ENCODE assay signal across 17 cellular contexts in genomic region chr16:82936941-82937551, GRCh38.
A peak's percentile ranks its signal among the peaks of the same experiment; 100 is the strongest.
DNase-seq lines count a peak whose midpoint lies in the region; ATAC-seq and TF ChIP-seq lines count a peak whose summit lies in the region.
"Had no signal": no experiment of that assay in that cellular context is flagged by ENCODE, and none has a peak within 500 bp of the region (broad histone marks: within the 10 kb centered on the region; RNA-seq: fewer than 3 reads in every experiment).

No MANE protein-coding gene starts in this region.

- H3K4me3 ChIP-seq in AG04450 (ENCODE audit: low read depth, low read length) (no peak overlapping the region), left lung (no peak overlapping the region)
- H3K4me3 ChIP-seq: cardiac muscle cell, neural progenitor cell, upper lobe of left lung had no signal

- peak overlapping the region; percentile 6 for H3K27ac Mint-ChIP-seq in chondrocyte (ENCODE audit: unreplicated experiment)
- H3K27ac Mint-ChIP-seq: activated T-helper 1 cell treated with anti-CD3 and anti-CD28 coated beads, Interleukin-12 subunit alpha, Interleukin-12 subunit beta, Interleukin-2, Interleukin-4 antibody, amounts not matched to agents 30 ng/mL and 10 ng/mL and 1 ng/mL, durations not matched to agents 14 hours and 24 hours and 36 hours; H9; neural progenitor cell had no signal

- H3K27ac ChIP-seq in AG04450 (ENCODE audit: low read depth, low read length) (peak overlapping the region; percentile 39), left lung (no peak overlapping the region)
- H3K27ac ChIP-seq: cardiac muscle cell, neural progenitor cell, upper lobe of left lung had no signal

- no peaks in the 10 kb centered on the region for H3K4me1 ChIP-seq in left lung
- H3K4me1 ChIP-seq: neural progenitor cell had no signal

- H3K4me3 Mint-ChIP-seq in chondrocyte (ENCODE audit: unreplicated experiment), result no peak overlapping the region
- H3K4me3 Mint-ChIP-seq: activated T-helper 1 cell treated with anti-CD3 and anti-CD28 coated beads, Interleukin-12 subunit alpha, Interleukin-12 subunit beta, Interleukin-2, Interleukin-4 antibody, amounts not matched to agents 30 ng/mL and 10 ng/mL and 1 ng/mL, durations not matched to agents 14 hours and 24 hours and 36 hours; H9; neural progenitor cell had no signal

- DNase-seq in AG04450 (ENCODE audit: low read depth, low spot score), result peak; percentile 46
- peak; percentile 60 for DNase-seq in LHCN-M2 (ENCODE audit: low read depth)
- no peak for DNase-seq in chondrocyte (ENCODE audit: low spot score)
- DNase-seq in kidney tubule cell (ENCODE audit: low spot score), result peak; percentile 26
- no peak for DNase-seq in GM20000 (ENCODE audit: low spot score)
- DNase-seq in NCI-H2107 treated with DMSO at 0.1 percent for 48 hours (lab: John Stamatoyannopoulos, UW; ENCODE audit: unreplicated experiment), result no peak
- no peak for DNase-seq in left lung
- DNase-seq: ACHN; activated CD4-positive, alpha-beta T cell treated with anti-CD3 and anti-CD28 coated beads for 4 hours; H9; kidney; NCI-H187 treated with DMSO at 0.1 percent for 48 hours; upper lobe of left lung had no signal

- CTCF ChIA-PET in AG04450 (lab: Charles Lee), result interaction anchor here (0.8 kb wide), 1 partner anchor 333 kb away, joined by 3 read pairs; no protein-coding TSS in a partner anchor

- POLR2A ChIA-PET in AG04450 (lab: Yijun Ruan, JAX), result no interaction called here

- peaks cover 6% of the 10 kb centered on the region for H3K4me1 Mint-ChIP-seq in chondrocyte (ENCODE audit: low read depth)
- H3K4me1 Mint-ChIP-seq: H9 had no signal

- no peaks in the 10 kb centered on the region for H3K9me3 Mint-ChIP-seq in chondrocyte (ENCODE audit: low read depth)

- H3K27me3 Mint-ChIP-seq in chondrocyte (ENCODE audit: low read depth), result no peaks in the 10 kb centered on the region

- no peaks in the 10 kb centered on the region for H3K36me3 ChIP-seq in left lung
- H3K36me3 ChIP-seq: cardiac muscle cell, neural progenitor cell, upper lobe of left lung had no signal

- H3K36me3 Mint-ChIP-seq in chondrocyte (ENCODE audit: low read depth), result no peaks in the 10 kb centered on the region

- H3K9me3 ChIP-seq in AG04450 (ENCODE audit: control insufficient read depth, insufficient read depth, low read length), result peaks cover 7% of the 10 kb centered on the region; the same call in 1 of the 2 replicates
- peaks cover 0 to 12% of the 10 kb centered on the region in 2 donors for H3K9me3 ChIP-seq in left lung

- H3K27me3 ChIP-seq in AG04450 (ENCODE audit: control insufficient read depth, insufficient read depth, low read length) (no peaks in the 10 kb centered on the region), left lung (no peaks in the 10 kb centered on the region)
- H3K27me3 ChIP-seq: cardiac muscle cell, neural progenitor cell, upper lobe of left lung had no signal

- no peak for TF ChIP-seq CTCF in AG04450 (IDR thresholded peaks at IDR 0.05; ENCODE audit: low read depth, low read length)
- TF ChIP-seq CTCF in chondrocyte (IDR thresholded peaks at IDR 0.05), result no peak
- no peak for TF ChIP-seq CTCF in GM20000 (IDR thresholded peaks at IDR 0.05; ENCODE audit: extremely low read depth, missing control alignments)
- TF ChIP-seq CTCF in left lung (IDR thresholded peaks at IDR 0.05), result no peak

- ATAC-seq in GM21528 (IDR thresholded peaks at IDR 0.05; ENCODE audit: low FRiP score, unreplicated experiment) (no peak), left lung (no peak)

- intact Hi-C loops in left lung (cut with DNase I), result no loop called here

Comparison
In these comparisons a context has a peak if more than half of its experiments do, and no peak if none do; other contexts are left out.
1. DNase-seq: peak in AG04450 (single experiment), LHCN-M2 (single experiment) and kidney tubule cell (single experiment); none in chondrocyte (single experiment), GM20000 (single experiment), NCI-H2107 treated with DMSO at 0.1 percent for 48 hours (single experiment) and left lung (0 of 2).